ENCODE assay signal across 21 cellular contexts in the genomic region with DNA sequence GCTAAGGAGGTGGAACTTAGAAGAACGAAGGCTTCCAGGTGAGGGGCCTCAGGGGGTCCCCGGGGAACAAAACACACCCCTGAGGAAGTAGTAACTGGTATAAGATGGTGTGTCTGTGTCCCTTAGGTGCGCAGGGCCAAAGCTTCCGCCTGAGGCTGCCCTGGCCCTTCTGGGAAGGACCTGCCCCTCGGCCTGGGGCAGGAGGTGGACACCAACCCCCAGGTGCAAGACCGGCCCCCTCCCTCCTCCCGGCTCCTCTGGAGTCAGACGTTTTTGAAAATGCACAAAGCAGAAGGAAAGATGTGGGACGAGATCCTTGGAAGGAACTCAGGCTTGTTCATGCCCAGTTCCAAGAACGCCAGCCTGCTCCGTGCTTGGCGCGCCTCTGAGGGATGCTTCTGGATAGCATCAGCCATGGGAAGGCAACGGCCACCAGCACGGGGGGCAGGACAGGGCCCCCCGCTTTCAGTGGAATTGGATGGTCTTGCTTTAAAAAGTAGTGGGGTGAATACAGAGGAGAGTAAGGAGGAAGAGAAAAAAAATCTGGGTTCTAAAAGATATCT.
"Had no signal": no experiment of that assay in that cellular context is flagged by ENCODE, and none has a peak within 500 bp of the region (broad histone marks: within the 10 kb centered on the region; RNA-seq: fewer than 3 reads in every experiment).

No MANE protein-coding gene starts in this region.

- H3K27me3 ChIP-seq: colonic mucosa had no signal

- ATAC-seq: activated naive CD4-positive, alpha-beta T cell treated with anti-CD3 and anti-CD28 coated beads, Interleukin-2, amount 50 U/mL, for 72 hours; activated T-cell treated with anti-CD3 and anti-CD28 coated beads, Interleukin-2, amount 50 U/mL, for 72 hours; esophagus mucosa; WTC11 had no signal

- H3K4me3 ChIP-seq: colonic mucosa had no signal

- H3K27ac Mint-ChIP-seq: activated CD4-positive, alpha-beta memory T cell treated with anti-CD3 and anti-CD28 coated beads, Interleukin-2, amount 10 ng/mL, durations not matched to agents 7 days and 5 days; activated CD4-positive, alpha-beta T cell treated with anti-CD3 and anti-CD28 coated beads, Interleukin-2, amount 10 ng/mL, durations not matched to agents 7 days and 5 days; activated naive CD4-positive, alpha-beta T cell treated with anti-CD3 and anti-CD28 coated beads, Interleukin-2, amount 10 ng/mL, durations not matched to agents 7 days and 5 days; activated naive CD4-positive, alpha-beta T cell treated with anti-CD3 and anti-CD28 coated beads, Interleukin-2, amount 50 U/mL, for 72 hours; activated naive CD8-positive, alpha-beta T cell treated with anti-CD3 and anti-CD28 coated beads, Interleukin-2, amount 10 ng/mL, durations not matched to agents 7 days and 5 days; activated T-cell treated with anti-CD3 and anti-CD28 coated beads, Interleukin-2, amount 50 U/mL, for 24 hours; activated T-cell treated with anti-CD3 and anti-CD28 coated beads, Interleukin-2, amount 50 U/mL, for 72 hours; endodermal cell; WTC11 had no signal

- H3K27me3 Mint-ChIP-seq: activated CD4-positive, alpha-beta memory T cell treated with anti-CD3 and anti-CD28 coated beads, Interleukin-2, amount 10 ng/mL, durations not matched to agents 7 days and 5 days; activated CD4-positive, alpha-beta T cell treated with anti-CD3 and anti-CD28 coated beads, Interleukin-2, amount 10 ng/mL, durations not matched to agents 7 days and 5 days; activated naive CD4-positive, alpha-beta T cell treated with anti-CD3 and anti-CD28 coated beads, Interleukin-2, amount 10 ng/mL, durations not matched to agents 7 days and 5 days; activated naive CD8-positive, alpha-beta T cell treated with anti-CD3 and anti-CD28 coated beads, Interleukin-2, amount 10 ng/mL, durations not matched to agents 7 days and 5 days; activated T-cell treated with anti-CD3 and anti-CD28 coated beads, Interleukin-2, amount 50 U/mL, for 24 hours had no signal

- H3K9me3 Mint-ChIP-seq: activated CD4-positive, alpha-beta memory T cell treated with anti-CD3 and anti-CD28 coated beads, Interleukin-2, amount 10 ng/mL, durations not matched to agents 7 days and 5 days; activated CD4-positive, alpha-beta T cell treated with anti-CD3 and anti-CD28 coated beads, Interleukin-2, amount 10 ng/mL, durations not matched to agents 7 days and 5 days; activated naive CD4-positive, alpha-beta T cell treated with anti-CD3 and anti-CD28 coated beads, Interleukin-2, amount 10 ng/mL, durations not matched to agents 7 days and 5 days; activated naive CD4-positive, alpha-beta T cell treated with anti-CD3 and anti-CD28 coated beads, Interleukin-2, amount 50 U/mL, for 72 hours; activated naive CD8-positive, alpha-beta T cell treated with anti-CD3 and anti-CD28 coated beads, Interleukin-2, amount 10 ng/mL, durations not matched to agents 7 days and 5 days; activated T-cell treated with anti-CD3 and anti-CD28 coated beads, Interleukin-2, amount 50 U/mL, for 24 hours; activated T-cell treated with anti-CD3 and anti-CD28 coated beads, Interleukin-2, amount 50 U/mL, for 72 hours; endodermal cell; WTC11 had no signal

- H3K9me3 ChIP-seq: colonic mucosa had no signal

- H3K4me1 ChIP-seq: colonic mucosa had no signal

- DNase-seq: activated CD4-positive, alpha-beta memory T cell treated with anti-CD3 and anti-CD28 coated beads, Interleukin-2, amount 10 ng/mL, durations not matched to agents 7 days and 5 days; activated CD4-positive, alpha-beta T cell treated with anti-CD3 and anti-CD28 coated beads for 1 hour; activated CD4-positive, alpha-beta T cell treated with anti-CD3 and anti-CD28 coated beads for 4 hours; activated CD4-positive, alpha-beta T cell treated with anti-CD3 and anti-CD28 coated beads, Interleukin-2, amount 10 ng/mL, durations not matched to agents 7 days and 5 days; activated CD4-positive, alpha-beta T cell treated with anti-CD3 and anti-CD28 coated beads, Interleukin-2, amount 50 U/mL, for 4 hours; activated CD8-positive, alpha-beta memory T cell treated with anti-CD3 and anti-CD28 coated beads, Interleukin-2, amount 50 U/mL, for 48 hours; activated gamma-delta T cell; activated naive CD4-positive, alpha-beta T cell; activated naive CD4-positive, alpha-beta T cell treated with anti-CD3 and anti-CD28 coated beads, Interleukin-2, amount 10 ng/mL, durations not matched to agents 7 days and 5 days; activated naive CD8-positive, alpha-beta T cell treated with anti-CD3 and anti-CD28 coated beads, Interleukin-2, amount 10 ng/mL, durations not matched to agents 7 days and 5 days; activated T-cell treated with anti-CD3 and anti-CD28 coated beads for 4 hours; activated T-cell treated with anti-CD3 and anti-CD28 coated beads, Interleukin-2, amount 50 U/mL, for 24 hours; activated T-cell treated with anti-CD3 and anti-CD28 coated beads, Interleukin-2, amount 50 U/mL, for 72 hours; caudate nucleus; colonic mucosa; effector memory CD4-positive, alpha-beta T cell; endodermal cell; T-helper 2 cell had no signal

- H3K4me3 Mint-ChIP-seq: activated CD4-positive, alpha-beta memory T cell treated with anti-CD3 and anti-CD28 coated beads, Interleukin-2, amount 10 ng/mL, durations not matched to agents 7 days and 5 days; activated CD4-positive, alpha-beta T cell treated with anti-CD3 and anti-CD28 coated beads, Interleukin-2, amount 10 ng/mL, durations not matched to agents 7 days and 5 days; activated naive CD4-positive, alpha-beta T cell treated with anti-CD3 and anti-CD28 coated beads, Interleukin-2, amount 10 ng/mL, durations not matched to agents 7 days and 5 days; activated naive CD8-positive, alpha-beta T cell treated with anti-CD3 and anti-CD28 coated beads, Interleukin-2, amount 10 ng/mL, durations not matched to agents 7 days and 5 days; activated T-cell treated with anti-CD3 and anti-CD28 coated beads, Interleukin-2, amount 50 U/mL, for 24 hours; activated T-cell treated with anti-CD3 and anti-CD28 coated beads, Interleukin-2, amount 50 U/mL, for 72 hours; endodermal cell; WTC11 had no signal

- H3K36me3 Mint-ChIP-seq: activated naive CD4-positive, alpha-beta T cell treated with anti-CD3 and anti-CD28 coated beads, Interleukin-2, amount 10 ng/mL, durations not matched to agents 7 days and 5 days; activated naive CD4-positive, alpha-beta T cell treated with anti-CD3 and anti-CD28 coated beads, Interleukin-2, amount 50 U/mL, for 72 hours; activated naive CD8-positive, alpha-beta T cell treated with anti-CD3 and anti-CD28 coated beads, Interleukin-2, amount 10 ng/mL, durations not matched to agents 7 days and 5 days; WTC11 had no signal

- H3K4me1 Mint-ChIP-seq: activated CD4-positive, alpha-beta memory T cell treated with anti-CD3 and anti-CD28 coated beads, Interleukin-2, amount 10 ng/mL, durations not matched to agents 7 days and 5 days; activated CD4-positive, alpha-beta T cell treated with anti-CD3 and anti-CD28 coated beads, Interleukin-2, amount 10 ng/mL, durations not matched to agents 7 days and 5 days; activated naive CD4-positive, alpha-beta T cell treated with anti-CD3 and anti-CD28 coated beads, Interleukin-2, amount 10 ng/mL, durations not matched to agents 7 days and 5 days; activated naive CD8-positive, alpha-beta T cell treated with anti-CD3 and anti-CD28 coated beads, Interleukin-2, amount 10 ng/mL, durations not matched to agents 7 days and 5 days had no signal

- H3K36me3 ChIP-seq: colonic mucosa had no signal

- H3K27ac ChIP-seq: colonic mucosa had no signal
